Comparison of ENCODE assay signal across 11 cellular contexts in genomic region chr9:88953401-88954029, GRCh38. TPM values are rescaled to one million over a fixed set of nuclear protein-coding genes. Genes with fewer than 3 reads are reported as not detected.
A peak's percentile ranks its signal among the peaks of the same experiment; 100 is the strongest.
DNase-seq lines count a peak whose midpoint lies in the region; ATAC-seq and TF ChIP-seq lines count a peak whose summit lies in the region.
"Had no signal": no experiment of that assay in that cellular context is flagged by ENCODE, and none has a peak within 500 bp of the region (broad histone marks: within the 10 kb centered on the region; RNA-seq: fewer than 3 reads in every experiment).

No MANE protein-coding gene starts in this region.

- H3K4me2 ChIP-seq in GM23248 (ENCODE audit: unreplicated experiment) (peak overlapping the region; percentile 75), smooth muscle cell (peak overlapping the region; percentile 48)

- no peaks in the 10 kb centered on the region for H3K79me2 ChIP-seq in GM23248 (ENCODE audit: insufficient read depth)
- H3K79me2 ChIP-seq in smooth muscle cell (ENCODE audit: low read depth) = no peaks in the 10 kb centered on the region

- in situ Hi-C loops in GM23248 (cut with MboI) = no loop called here
- in situ Hi-C loops in astrocyte of the spinal cord (cut with HindIII; ENCODE audit: low sequenced_read_pairs) = no loop called here

- no peak for TF ChIP-seq CTCF in astrocyte of the spinal cord (IDR thresholded peaks at IDR 0.05; ENCODE audit: low read depth, low read length)
- TF ChIP-seq CTCF in left ventricle myocardium inferior (IDR thresholded peaks at IDR 0.05; ENCODE audit: borderline replicate concordance) = no peak
- no peak for TF ChIP-seq CTCF in smooth muscle cell (IDR thresholded peaks at IDR 0.05; ENCODE audit: borderline replicate concordance, insufficient read depth, poor library complexity, severe bottlenecking)

- no peaks in the 10 kb centered on the region for H4K20me1 ChIP-seq in GM23248 (ENCODE audit: insufficient read depth)
- no peaks in the 10 kb centered on the region for H4K20me1 ChIP-seq in smooth muscle cell (ENCODE audit: low read depth)

- H3K9me3 ChIP-seq in GM23248 (ENCODE audit: low read depth) (no peaks in the 10 kb centered on the region), left ventricle myocardium inferior (replicated peaks) (no peaks in the 10 kb centered on the region), smooth muscle cell (replicated peaks; ENCODE audit: low read depth) (no peaks in the 10 kb centered on the region)

- H3K4me1 ChIP-seq in GM23248 (ENCODE audit: insufficient read depth) (peaks cover 38% of the 10 kb centered on the region), left ventricle myocardium inferior (peaks cover 52% of the 10 kb centered on the region), smooth muscle cell (ENCODE audit: low read depth) (peaks cover 14% of the 10 kb centered on the region)

- intact Hi-C loops in left ventricle myocardium inferior (cut with micrococcal nuclease) = no loop called here

- H3F3A ChIP-seq in GM23248 (ENCODE audit: insufficient read depth) (peaks cover 36% of the 10 kb centered on the region), smooth muscle cell (ENCODE audit: low read depth) (no peaks in the 10 kb centered on the region)

- peak overlapping the region; percentile 49 for H3K4me3 ChIP-seq in GM23248
- H3K4me3 ChIP-seq in astrocyte of the spinal cord (ENCODE audit: low read depth, low read length) = no peak overlapping the region
- no peak overlapping the region for H3K4me3 ChIP-seq in left ventricle myocardium inferior
- H3K4me3 ChIP-seq in smooth muscle cell = no peak overlapping the region

- peak overlapping the region; percentile 70 for H3K27ac ChIP-seq in GM23248
- peak overlapping the region; percentile 73 for H3K27ac ChIP-seq in left ventricle myocardium inferior (replicated peaks)
- H3K27ac ChIP-seq in smooth muscle cell (ENCODE audit: low read depth) = peak overlapping the region; percentile 32

- H3K27me3 ChIP-seq in GM23248 (replicated peaks; ENCODE audit: insufficient read depth) (no peaks in the 10 kb centered on the region), left ventricle myocardium inferior (ENCODE audit: low read depth) (no peaks in the 10 kb centered on the region), smooth muscle cell (ENCODE audit: low read depth) (no peaks in the 10 kb centered on the region)

- WGBS in GM23248 (ENCODE audit: low coverage in 1 of 2, low lambda C conversion rate in 2 of 2, missing lambda C conversion rate in 2 of 2), 2 experiments = 21 to 23% methylated on average over 6 of the region's 6 CpGs
- 34% methylated on average over 6 of the region's 6 CpGs for WGBS in smooth muscle cell (ENCODE audit: low lambda C conversion rate)

- H3K36me3 ChIP-seq in GM23248 (ENCODE audit: low read depth) = no peaks in the 10 kb centered on the region
- H3K36me3 ChIP-seq in left ventricle myocardium inferior = no peaks in the 10 kb centered on the region
- H3K36me3 ChIP-seq in smooth muscle cell (ENCODE audit: low read depth) = no peaks in the 10 kb centered on the region

- H2AFZ ChIP-seq in GM23248 (peak overlapping the region; percentile 68), smooth muscle cell (ENCODE audit: low read depth) (no peak overlapping the region)

- H3K9ac ChIP-seq in GM23248 (peak overlapping the region; percentile 57), smooth muscle cell (ENCODE audit: low read depth) (no peak overlapping the region)

- DNase-seq in GM23248 (peak; percentile 89), astrocyte of the spinal cord (ENCODE audit: low read depth, low spot score) (peak; percentile 75), left ventricle myocardium inferior (no peak), smooth muscle cell (lab: John Stamatoyannopoulos, UW; ENCODE audit: unreplicated experiment) (no peak), mesenteric fat pad (ENCODE audit: low spot score) (no peak), NOMO-1 treated with dmso at 0.1 percent for 144 hours (lab: John Stamatoyannopoulos, UW; ENCODE audit: unreplicated experiment) (no peak)
- DNase-seq: activated CD4-positive, alpha-beta T cell treated with anti-CD3 and anti-CD28 coated beads for 4 hours; NCI-H1048; OCI-M1 had no signal

- H3K9me2 ChIP-seq in GM23248 (ENCODE audit: insufficient read depth) = no peaks in the 10 kb centered on the region

- ATAC-seq in HG02884 (IDR thresholded peaks at IDR 0.05; ENCODE audit: unreplicated experiment) (no peak), GM18873 (IDR thresholded peaks at IDR 0.05; ENCODE audit: low FRiP score, unreplicated experiment) (no peak)

RNA-seq across cellular contexts. Expression of gene S1PR3, which starts 37.8 kb away (rescaled TPM):
- total RNA-seq in GM23248 (2014; rRNA removed; shearing (Covaris generic)) = 15.8 and 16.9 TPM in 2 replicates
- polyA plus RNA-seq in GM23248 (2016; fragmentation: Nextera tagmentation; extraction: Ambion mirVana) = 11.8 and 11.9 TPM in 2 replicates
- total RNA-seq in left ventricle myocardium inferior = 26.8 TPM
- total RNA-seq in smooth muscle cell = 245 and 246 TPM in 2 replicates
- 123 and 184 TPM in 2 replicates for polyA plus RNA-seq in smooth muscle cell
- 13.9 TPM for total RNA-seq in mesenteric fat pad

Comparison
In these comparisons a context has a peak if more than half of its experiments do, and no peak if none do; other contexts are left out.
1. DNase-seq: peak in GM23248 (single experiment) and astrocyte of the spinal cord (single experiment); none in left ventricle myocardium inferior (single experiment), smooth muscle cell (single experiment), mesenteric fat pad (single experiment) and NOMO-1 treated with dmso at 0.1 percent for 144 hours (single experiment).
2. Peak in every context shown above with its lines, with median percentiles within 50 percentile points of each other: H3K27ac ChIP-seq.